Comparison of ENCODE assay signal across 8 cellular contexts in genomic region chr9:133991211-133991921, GRCh38. TPM values are rescaled to one million over a fixed set of nuclear protein-coding genes. Genes with fewer than 3 reads are reported as not detected.
A peak's percentile ranks its signal among the peaks of the same experiment; 100 is the strongest.
DNase-seq lines count a peak whose midpoint lies in the region; ATAC-seq and TF ChIP-seq lines count a peak whose summit lies in the region.

No MANE protein-coding gene starts in this region.

- H3K4me1 Mint-ChIP-seq in dendritic cell treated with granulocyte-macrophage colony-stimulating factor and Interleukin-4, amounts not matched to agents 40 ng/mL and 50 ng/mL, for 4 days (ENCODE audit: low read depth): peaks cover 43% of the 10 kb centered on the region

- no peaks in the 10 kb centered on the region for H3K9me3 ChIP-seq in mucosa of descending colon

- ATAC-seq in GM19324 (IDR thresholded peaks at IDR 0.05; ENCODE audit: low FRiP score, unreplicated experiment) (peak; percentile 8), mucosa of descending colon (peak; percentile 32), GM19455 (IDR thresholded peaks at IDR 0.05; ENCODE audit: unreplicated experiment) (no peak)

- H3K4me1 ChIP-seq in mucosa of descending colon (ENCODE audit: low read depth): peaks cover 25% of the 10 kb centered on the region

- no peak for TF ChIP-seq CTCF in mucosa of descending colon (IDR thresholded peaks at IDR 0.05)

- intact Hi-C loops in dendritic cell treated with granulocyte-macrophage colony-stimulating factor and Interleukin-4, amounts not matched to agents 40 ng/mL and 50 ng/mL, for 4 days (cut with micrococcal nuclease): loop anchor here (5.0 to 10.0 kb wide), 3 partner anchors 64 to 457 kb away; partner anchors contain the start of gene ADAMTSL2
- intact Hi-C loops in mucosa of descending colon (cut with DNase I, micrococcal nuclease): loop anchor here in 1 of 2 donors (5.0 kb wide), 1 partner anchor 199 kb away; no protein-coding TSS in a partner anchor

- DNase-seq in ACHN (peak; percentile 42), LoVo (ENCODE audit: low spot score) (peak; percentile 10), mucosa of descending colon (peak in 2 of 3 donors; percentile 31 to 66), 8988T (no peak)
- no peak for DNase-seq in stimulated activated CD4-positive, alpha-beta T cell treated with anti-CD3 and anti-CD28 coated beads, Interleukin-4, amount 100 ng/mL, for 4 hours

- H3K27me3 Mint-ChIP-seq in dendritic cell treated with granulocyte-macrophage colony-stimulating factor and Interleukin-4, amounts not matched to agents 40 ng/mL and 50 ng/mL, for 4 days: peaks cover 22% of the 10 kb centered on the region

- no peaks in the 10 kb centered on the region for H3K36me3 ChIP-seq in mucosa of descending colon (ENCODE audit: low read depth)

- H3K4me3 ChIP-seq in mucosa of descending colon: peak overlapping the region; percentile 46

- H3K9me3 Mint-ChIP-seq in dendritic cell treated with granulocyte-macrophage colony-stimulating factor and Interleukin-4, amounts not matched to agents 40 ng/mL and 50 ng/mL, for 4 days: no peaks in the 10 kb centered on the region

- in situ Hi-C loops in ACHN (cut with HindIII; ENCODE audit: low pct_ligation_motif_present, low pct_unique_long_range_greater_than_20kb, low sequenced_read_pairs): loop anchor here (25.0 kb wide), 1 partner anchor 204 kb away; no protein-coding TSS in a partner anchor

- H3K4me3 Mint-ChIP-seq in dendritic cell treated with granulocyte-macrophage colony-stimulating factor and Interleukin-4, amounts not matched to agents 40 ng/mL and 50 ng/mL, for 4 days: peak overlapping the region; percentile 85

- peaks cover 11% of the 10 kb centered on the region for H3K36me3 Mint-ChIP-seq in dendritic cell treated with granulocyte-macrophage colony-stimulating factor and Interleukin-4, amounts not matched to agents 40 ng/mL and 50 ng/mL, for 4 days (ENCODE audit: low read depth)

- H3K27ac Mint-ChIP-seq in dendritic cell treated with granulocyte-macrophage colony-stimulating factor and Interleukin-4, amounts not matched to agents 40 ng/mL and 50 ng/mL, for 4 days: peak overlapping the region; percentile 69

RNA-seq across cellular contexts. Expression of gene VAV2, which starts 0.8 kb away (rescaled TPM):
- total RNA-seq in mucosa of descending colon: 10 to 100 TPM; 29.4 to 34.8 (median 34.5) TPM

RNA-seq across cellular contexts. Expression of gene BRD3OS, which starts 33.9 kb away (rescaled TPM):
- total RNA-seq in mucosa of descending colon: 10 to 100 TPM in 1 of 3 donors, 1 to 10 TPM in 2; 3.6 to 17.6 (median 4.9) TPM

Comparison
In these comparisons a context has a peak if more than half of its experiments do, and no peak if none do; other contexts are left out.
1. DNase-seq: peak in ACHN (single experiment), LoVo (single experiment) and mucosa of descending colon (2 of 3); none in 8988T (single experiment) and stimulated activated CD4-positive, alpha-beta T cell treated with anti-CD3 and anti-CD28 coated beads, Interleukin-4, amount 100 ng/mL, for 4 hours (0 of 2).